15 cellular contexts compared by ENCODE assay signal in the genomic region with DNA sequence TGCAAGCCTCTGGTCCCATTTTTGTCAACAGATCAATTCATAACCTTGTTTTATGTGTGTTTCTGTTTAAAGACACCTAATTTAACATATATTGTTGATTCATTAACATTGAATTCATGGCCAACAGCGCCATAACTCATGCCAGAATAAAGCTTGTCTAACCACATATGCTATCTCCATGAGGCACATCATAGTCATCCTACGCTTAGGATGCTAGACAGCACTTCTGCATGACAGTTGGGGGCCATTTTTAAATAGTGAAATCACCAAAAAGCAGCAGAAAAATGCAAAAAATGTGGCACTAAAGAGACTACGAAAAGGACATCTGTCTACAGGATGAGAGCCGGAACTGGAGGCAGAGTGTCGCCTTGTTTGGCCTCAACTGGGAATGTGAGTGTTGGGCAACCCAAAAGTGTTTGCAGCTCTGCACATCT. TPM values are rescaled to one million over a fixed set of nuclear protein-coding genes. Genes with fewer than 3 reads are reported as not detected.
DNase-seq lines count a peak whose midpoint lies in the region; TF ChIP-seq lines count a peak whose summit lies in the region.
"Had no signal": no experiment of that assay in that cellular context is flagged by ENCODE, and none has a peak within 500 bp of the region (broad histone marks: within the 10 kb centered on the region; RNA-seq: fewer than 3 reads in every experiment).

No MANE protein-coding gene starts in this region.

- POLR2A ChIA-PET in GM10248 (lab: Yijun Ruan, JAX), result no interaction called here

- H3K27ac ChIP-seq in SJSA1, result peak overlapping the region; percentile 70
- no peak overlapping the region for H3K27ac ChIP-seq in right atrium auricular region
- H3K27ac ChIP-seq: PC-9, suprapubic skin had no signal

- peaks cover 39% of the 10 kb centered on the region for H3K36me3 ChIP-seq in SJSA1
- H3K36me3 ChIP-seq in right atrium auricular region, result peaks cover 15% of the 10 kb centered on the region

- CTCF ChIA-PET in GM10248 (lab: Yijun Ruan, JAX), result interaction anchor here (1.3 to 1.8 kb wide), 3 partner anchors 8 to 38 kb away, joined by 3 to 6 read pairs (median 5); a partner anchor contains a TSS

- H3K4me3 ChIP-seq in SJSA1 (no peak overlapping the region), right atrium auricular region (no peak overlapping the region)
- H3K4me3 ChIP-seq: PC-9, suprapubic skin had no signal

- H3K9me3 ChIP-seq in SJSA1 (replicated peaks) (no peaks in the 10 kb centered on the region), right atrium auricular region (no peaks in the 10 kb centered on the region)
- H3K9me3 ChIP-seq: suprapubic skin had no signal

- H3K4me1 ChIP-seq in SJSA1 (replicated peaks) (peaks cover 76% of the 10 kb centered on the region), right atrium auricular region (peaks cover 0 to 75% of the 10 kb centered on the region in 2 donors)

- TF ChIP-seq CTCF in GM20000 (IDR thresholded peaks at IDR 0.05; ENCODE audit: extremely low read depth, missing control alignments) (no peak), GM10248 (IDR thresholded peaks at IDR 0.05; ENCODE audit: control extremely low read depth, extremely low read depth, low read depth, missing control alignments) (no peak), right atrium auricular region (IDR thresholded peaks at IDR 0.05) (no peak)

- peak; percentile 66 for DNase-seq in AG08395 (ENCODE audit: low spot score)
- peak; percentile 97 for DNase-seq in HS-27A (ENCODE audit: low read depth)
- DNase-seq in SJSA1 (ENCODE audit: low read depth in 1 of 2, low spot score in 2 of 2), result peak; percentile 68 to 83
- DNase-seq in hepatic stellate cell (ENCODE audit: low spot score), result peak; percentile 54
- no peak for DNase-seq in GM20000 (ENCODE audit: low spot score)
- DNase-seq in HK-2 (ENCODE audit: unreplicated experiment), result no peak
- DNase-seq in GM10248 (ENCODE audit: extremely low spot score), result no peak
- no peak for DNase-seq in right atrium auricular region (ENCODE audit: low spot score)
- DNase-seq: activated CD4-positive, alpha-beta T cell treated with anti-CD3 and anti-CD28 coated beads for 1 hour; activated naive CD4-positive, alpha-beta T cell treated with anti-CD3 and anti-CD28 coated beads, Interleukin-2, amount 50 U/mL, for 16 hours; effector CD4-positive, alpha-beta T cell; left ventricle myocardium superior; NCI-H510A treated with DMSO at 0.1 percent for 48 hours; PC-9 had no signal

- H3K27me3 ChIP-seq in SJSA1 (replicated peaks) (no peaks in the 10 kb centered on the region), right atrium auricular region (no peaks in the 10 kb centered on the region)
- H3K27me3 ChIP-seq: suprapubic skin had no signal

RNA-seq across cellular contexts. Expression of a gene that starts 37.9 kb away (rescaled TPM):
- 59.7 and 98.1 TPM in 2 replicates for total RNA-seq in SJSA1 (2014; rRNA removed; shearing (Covaris generic))
- total RNA-seq in right atrium auricular region, result 10 to 100 TPM; 10.3 to 15.9 TPM

Comparison
In these comparisons a context has a peak if more than half of its experiments do, and no peak if none do; other contexts are left out.
1. DNase-seq: peak in AG08395 (single experiment), HS-27A (single experiment), SJSA1 (2 of 2) and hepatic stellate cell (single experiment); none in GM20000 (single experiment), HK-2 (single experiment), GM10248 (single experiment) and right atrium auricular region (single experiment).